ENCODE assay signal across 18 cellular contexts in the genomic region with DNA sequence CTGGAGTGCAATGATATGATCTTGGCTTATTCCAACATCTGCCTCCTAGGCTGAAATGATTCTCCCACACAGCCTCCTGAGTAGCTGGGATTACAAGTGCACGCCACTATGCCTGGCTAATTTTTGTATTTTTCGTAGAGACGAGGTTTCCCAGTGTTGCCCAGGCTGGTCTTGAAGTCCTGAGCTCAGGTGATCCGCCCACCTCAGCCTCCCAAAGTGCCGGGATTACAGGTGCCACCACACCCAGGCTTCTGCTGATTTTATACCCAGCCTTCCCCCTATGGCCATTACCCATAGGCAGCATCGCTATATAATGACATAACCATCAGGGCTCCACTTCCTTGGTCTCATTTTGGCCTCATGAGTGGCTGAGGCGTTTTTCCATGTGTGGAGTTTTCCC. TPM values are rescaled to one million over a fixed set of nuclear protein-coding genes. Genes with fewer than 3 reads are reported as not detected.
DNase-seq lines count a peak whose midpoint lies in the region; ATAC-seq and TF ChIP-seq lines count a peak whose summit lies in the region.
"Had no signal": no experiment of that assay in that cellular context is flagged by ENCODE, and none has a peak within 500 bp of the region (broad histone marks: within the 10 kb centered on the region; RNA-seq: fewer than 3 reads in every experiment).

No MANE protein-coding gene starts in this region.

- H3K4me1 ChIP-seq in CD4-positive, CD25-positive, alpha-beta regulatory T cell (ENCODE audit: control insufficient read depth, insufficient read depth, low read length, poor library complexity, severe bottlenecking): no peaks in the 10 kb centered on the region
- H3K4me1 ChIP-seq: SJSA1 had no signal

- peaks cover 5 to 12% (median 6%) of the 10 kb centered on the region in 4 donors for H3K4me1 Mint-ChIP-seq in CD4-positive, CD25-positive, alpha-beta regulatory T cell
- H3K4me1 Mint-ChIP-seq in CD4-positive, alpha-beta T cell (ENCODE audit: low read depth): no peaks in the 10 kb centered on the region
- peaks cover 7% of the 10 kb centered on the region for H3K4me1 Mint-ChIP-seq in endothelial cell (ENCODE audit: unreplicated experiment)
- peaks cover 3% of the 10 kb centered on the region for H3K4me1 Mint-ChIP-seq in osteocyte (ENCODE audit: unreplicated experiment)

- peaks cover 23% of the 10 kb centered on the region for H3K36me3 Mint-ChIP-seq in CD4-positive, CD25-positive, alpha-beta regulatory T cell
- peaks cover 53% of the 10 kb centered on the region for H3K36me3 Mint-ChIP-seq in CD4-positive, alpha-beta T cell (ENCODE audit: low read depth)
- peaks cover 20% of the 10 kb centered on the region for H3K36me3 Mint-ChIP-seq in endothelial cell (ENCODE audit: low read depth, unreplicated experiment)
- H3K36me3 Mint-ChIP-seq in osteocyte (ENCODE audit: unreplicated experiment): peaks cover 17% of the 10 kb centered on the region

- H3K27ac Mint-ChIP-seq in CD4-positive, CD25-positive, alpha-beta regulatory T cell: peak overlapping the region in 2 of 3 donors; percentile 60 to 92
- H3K27ac Mint-ChIP-seq in CD4-positive, alpha-beta T cell: peak overlapping the region; percentile 33
- H3K27ac Mint-ChIP-seq in endothelial cell (ENCODE audit: unreplicated experiment): peak overlapping the region; percentile 36
- H3K27ac Mint-ChIP-seq in osteocyte (ENCODE audit: unreplicated experiment): no peak overlapping the region

- peaks cover 32% of the 10 kb centered on the region for H3K36me3 ChIP-seq in CD4-positive, CD25-positive, alpha-beta regulatory T cell (ENCODE audit: control insufficient read depth, insufficient read depth, low read length)

- DNase-seq in CD4-positive, CD25-positive, alpha-beta regulatory T cell: no peak
- DNase-seq in CD4-positive, alpha-beta T cell: no peak
- no peak for DNase-seq in endothelial cell (ENCODE audit: low spot score)
- peak; percentile 25 for DNase-seq in osteocyte (ENCODE audit: extremely low spot score, unreplicated experiment)
- DNase-seq in SW 1271 (lab: John Stamatoyannopoulos, UW): no peak
- DNase-seq in KBM-7: no peak
- no peak for DNase-seq in central memory CD4-positive, alpha-beta T cell
- DNase-seq: C1 segment of cervical spinal cord, DMS53, GM23248, H7, KG1, MM.1S, NCI-H2029, NCI-H526 treated with DMSO at 0.1 percent for 48 hours, Right ventricle myocardium superior, RPMI8226 had no signal

- H3K27me3 Mint-ChIP-seq in CD4-positive, CD25-positive, alpha-beta regulatory T cell: no peaks in the 10 kb centered on the region
- no peaks in the 10 kb centered on the region for H3K27me3 Mint-ChIP-seq in CD4-positive, alpha-beta T cell
- peaks cover 7% of the 10 kb centered on the region for H3K27me3 Mint-ChIP-seq in endothelial cell (ENCODE audit: unreplicated experiment)
- no peaks in the 10 kb centered on the region for H3K27me3 Mint-ChIP-seq in osteocyte (ENCODE audit: unreplicated experiment)

- no peaks in the 10 kb centered on the region for H3K27me3 ChIP-seq in CD4-positive, CD25-positive, alpha-beta regulatory T cell (ENCODE audit: control insufficient read depth, insufficient read depth, low read length)
- no peaks in the 10 kb centered on the region for H3K27me3 ChIP-seq in CD4-positive, alpha-beta T cell (ENCODE audit: control insufficient read depth, insufficient read depth, low read length)
- H3K27me3 ChIP-seq: SJSA1 had no signal

- CTCF ChIA-PET in CD4-positive, alpha-beta T cell (lab: Charles Lee): no interaction called here

- peaks cover 0 to 5% (median 1%) of the 10 kb centered on the region in 7 donors for H3K9me3 Mint-ChIP-seq in CD4-positive, CD25-positive, alpha-beta regulatory T cell
- no peaks in the 10 kb centered on the region for H3K9me3 Mint-ChIP-seq in CD4-positive, alpha-beta T cell
- H3K9me3 Mint-ChIP-seq in endothelial cell (ENCODE audit: unreplicated experiment) (no peaks in the 10 kb centered on the region), osteocyte (ENCODE audit: unreplicated experiment) (peaks cover 16% of the 10 kb centered on the region)

- H3K27ac ChIP-seq in CD4-positive, CD25-positive, alpha-beta regulatory T cell (ENCODE audit: insufficient read depth, low read length, poor library complexity, severe bottlenecking): no peak overlapping the region
- H3K27ac ChIP-seq in CD4-positive, alpha-beta T cell (ENCODE audit: low read depth, low read length): no peak overlapping the region
- H3K27ac ChIP-seq: GM23248, SJSA1 had no signal

- no peak for ATAC-seq in CD4-positive, CD25-positive, alpha-beta regulatory T cell (ENCODE audit: low read depth in 2 of 2)
- no peak for ATAC-seq in CD4-positive, alpha-beta T cell (ENCODE audit: poor library complexity)

- no peaks in the 10 kb centered on the region for H3K9me3 ChIP-seq in CD4-positive, CD25-positive, alpha-beta regulatory T cell (ENCODE audit: control insufficient read depth in 2 of 2, low read length in 2 of 2)
- no peaks in the 10 kb centered on the region for H3K9me3 ChIP-seq in CD4-positive, alpha-beta T cell (ENCODE audit: control insufficient read depth, low read length)

- in situ Hi-C loops in KBM-7 (cut with MboI; ENCODE audit: low pct_unique_long_range_greater_than_20kb, low sequenced_read_pairs): no loop called here

- no peak overlapping the region for H3K4me3 ChIP-seq in CD4-positive, CD25-positive, alpha-beta regulatory T cell (ENCODE audit: low read depth, low read length)
- H3K4me3 ChIP-seq: GM23248, SJSA1 had no signal

- TF ChIP-seq CTCF in CD4-positive, alpha-beta T cell (IDR thresholded peaks at IDR 0.05): no peak
- no peak for TF ChIP-seq CTCF in endothelial cell (IDR thresholded peaks at IDR 0.05; ENCODE audit: unreplicated experiment)
- no peak for TF ChIP-seq CTCF in osteocyte (IDR thresholded peaks at IDR 0.05)

- no peak overlapping the region for H3K4me3 Mint-ChIP-seq in CD4-positive, CD25-positive, alpha-beta regulatory T cell
- no peak overlapping the region for H3K4me3 Mint-ChIP-seq in CD4-positive, alpha-beta T cell
- H3K4me3 Mint-ChIP-seq in endothelial cell (ENCODE audit: unreplicated experiment) (no peak overlapping the region), osteocyte (ENCODE audit: unreplicated experiment) (no peak overlapping the region)

- intact Hi-C loops in CD4-positive, alpha-beta T cell (cut with DNase I, micrococcal nuclease): no loop called here

- POLR2A ChIA-PET in CD4-positive, alpha-beta T cell (lab: Charles Lee): no interaction called here

RNA-seq across cellular contexts. Expression of a gene that starts 49.7 kb away (rescaled TPM):
- total RNA-seq in CD4-positive, CD25-positive, alpha-beta regulatory T cell: 42.1 TPM
- 1 to 10 TPM; 2.5 to 3.8 (median 3.3) TPM for polyA plus RNA-seq in CD4-positive, CD25-positive, alpha-beta regulatory T cell
- total RNA-seq in CD4-positive, alpha-beta T cell: 10 to 100 TPM; 28.6 to 30.0 TPM
- total RNA-seq in endothelial cell (ENCODE audit: unreplicated experiment) (35.1 TPM), osteocyte (35.5 and 43.8 TPM in 2 replicates)
